28 cellular contexts compared by ENCODE assay signal in genomic region chr5:137269886-137270285, GRCh38.
"Had no signal": no experiment of that assay in that cellular context is flagged by ENCODE, and none has a peak within 500 bp of the region (broad histone marks: within the 10 kb centered on the region; RNA-seq: fewer than 3 reads in every experiment).

No MANE protein-coding gene starts in this region.

- DNase-seq: stimulated activated CD4-positive, alpha-beta T cell treated with anti-CD3 and anti-CD28 coated beads, Interleukin-2, amount 100 ng/mL, for 48 hours; stimulated activated CD4-positive, alpha-beta T cell treated with anti-CD3 and anti-CD28 coated beads, Interleukin-4, amount 100 ng/mL, for 1 hour; stimulated activated CD4-positive, alpha-beta T cell treated with anti-CD3 and anti-CD28 coated beads, Interleukin-4, amount 100 ng/mL, for 24 hours; stimulated activated CD4-positive, alpha-beta T cell treated with anti-CD3 and anti-CD28 coated beads, Interleukin-4, amount 100 ng/mL, for 4 hours; stimulated activated CD8-positive, alpha-beta memory T cell treated with anti-CD3 and anti-CD28 coated beads, Interleukin-4, amount 100 ng/mL, for 48 hours; stimulated activated naive B cell treated with anti-CD40 and anti-IgM and Interleukin-4, amounts not matched to agents 10 μg/mL and 1 μg/mL and 100 μg/mL, for 72 hours; stimulated activated naive CD4-positive, alpha-beta T cell; stimulated activated naive CD4-positive, alpha-beta T cell treated with Interleukin-2 at 50 U/mL for 16 hours; stimulated activated naive CD8-positive, alpha-beta T cell treated with anti-CD3 and anti-CD28 coated beads, Interleukin-15, amount 100 ng/mL, for 72 hours; stimulated activated naive CD8-positive, alpha-beta T cell treated with anti-CD3 and anti-CD28 coated beads, Interleukin-15, Interleukin-2, amounts not matched to agents 100 U/mL and 50 U/mL, for 24 hours; stomach; substantia nigra; testis; thyroid gland; tibial artery; transverse colon; trophoblast cell; upper lobe of left lung; upper lobe of right lung; uterus had no signal

- H3K27ac ChIP-seq: stomach, suprapubic skin, testis, thoracic aorta, thyroid gland, tibial artery, transverse colon, upper lobe of left lung, upper lobe of right lung, uterus, vagina had no signal

- H3K4me3 Mint-ChIP-seq: stimulated activated effector memory CD8-positive, alpha-beta T cell treated with anti-CD3 and anti-CD28 coated beads, Interleukin-12 subunit alpha, Interleukin-12 subunit beta, amount 100 ng/mL, for 72 hours; stimulated activated memory B cell treated with anti-CD40 and anti-IgM and Interleukin-4, amounts not matched to agents 10 μg/mL and 1 μg/mL and 100 μg/mL, for 72 hours; stimulated activated naive B cell treated with anti-CD40 and anti-IgM and Interleukin-4, amounts not matched to agents 10 μg/mL and 1 μg/mL and 100 μg/mL, for 72 hours; stimulated activated naive CD8-positive, alpha-beta T cell treated with anti-CD3 and anti-CD28 coated beads, Interleukin-15, amount 100 ng/mL, for 72 hours; stimulated activated naive CD8-positive, alpha-beta T cell treated with anti-CD3 and anti-CD28 coated beads, Interleukin-15, Interleukin-2, amounts not matched to agents 100 ng/mL and 50 ng/mL, for 24 hours; type B pancreatic cell had no signal

- H3K4me3 ChIP-seq: stomach, suprapubic skin, testis, thoracic aorta, thyroid gland, tibial artery, tibial nerve, transverse colon, upper lobe of left lung, upper lobe of right lung, uterus, vagina had no signal

- H3K4me1 Mint-ChIP-seq: stimulated activated effector memory CD8-positive, alpha-beta T cell treated with anti-CD3 and anti-CD28 coated beads, Interleukin-12 subunit alpha, Interleukin-12 subunit beta, amount 100 ng/mL, for 72 hours; stimulated activated memory B cell treated with anti-CD40 and anti-IgM and Interleukin-4, amounts not matched to agents 10 μg/mL and 1 μg/mL and 100 μg/mL, for 72 hours; stimulated activated naive B cell treated with anti-CD40 and anti-IgM and Interleukin-4, amounts not matched to agents 10 μg/mL and 1 μg/mL and 100 μg/mL, for 72 hours; stimulated activated naive CD8-positive, alpha-beta T cell treated with anti-CD3 and anti-CD28 coated beads, Interleukin-15, amount 100 ng/mL, for 72 hours had no signal

- H3K9me3 ChIP-seq: stomach, suprapubic skin, testis, thoracic aorta, thyroid gland, tibial artery, tibial nerve, transverse colon, upper lobe of left lung, upper lobe of right lung, uterus, vagina had no signal

- ATAC-seq: stimulated activated effector memory CD8-positive, alpha-beta T cell treated with anti-CD3 and anti-CD28 coated beads, Interleukin-12 subunit alpha, Interleukin-12 subunit beta, amount 100 ng/mL, for 72 hours; stimulated activated memory B cell treated with anti-CD40 and anti-IgM and Interleukin-4, amounts not matched to agents 10 μg/mL and 1 μg/mL and 100 μg/mL, for 72 hours; stimulated activated naive B cell treated with anti-CD40 and anti-IgM and Interleukin-4, amounts not matched to agents 10 μg/mL and 1 μg/mL and 100 μg/mL, for 72 hours; stimulated activated naive CD8-positive, alpha-beta T cell treated with anti-CD3 and anti-CD28 coated beads, Interleukin-15, amount 100 ng/mL, for 72 hours; stimulated activated naive CD8-positive, alpha-beta T cell treated with anti-CD3 and anti-CD28 coated beads, Interleukin-15, Interleukin-2, amounts not matched to agents 100 U/mL and 50 U/mL, for 24 hours; upper lobe of right lung had no signal

- H3K27ac Mint-ChIP-seq: stimulated activated effector memory CD8-positive, alpha-beta T cell treated with anti-CD3 and anti-CD28 coated beads, Interleukin-12 subunit alpha, Interleukin-12 subunit beta, amount 100 ng/mL, for 72 hours; stimulated activated memory B cell treated with anti-CD40 and anti-IgM and Interleukin-4, amounts not matched to agents 10 μg/mL and 1 μg/mL and 100 μg/mL, for 72 hours; stimulated activated naive B cell treated with anti-CD40 and anti-IgM and Interleukin-4, amounts not matched to agents 10 μg/mL and 1 μg/mL and 100 μg/mL, for 72 hours; stimulated activated naive CD8-positive, alpha-beta T cell treated with anti-CD3 and anti-CD28 coated beads, Interleukin-15, amount 100 ng/mL, for 72 hours; stimulated activated naive CD8-positive, alpha-beta T cell treated with anti-CD3 and anti-CD28 coated beads, Interleukin-15, Interleukin-2, amounts not matched to agents 100 ng/mL and 50 ng/mL, for 24 hours; type B pancreatic cell had no signal

- H3K27me3 Mint-ChIP-seq: stimulated activated memory B cell treated with anti-CD40 and anti-IgM and Interleukin-4, amounts not matched to agents 10 μg/mL and 1 μg/mL and 100 μg/mL, for 72 hours had no signal

- H3K4me1 ChIP-seq: stomach, testis, transverse colon, upper lobe of left lung, upper lobe of right lung, uterus had no signal

- H3K27me3 ChIP-seq: stomach, testis, thyroid gland, tibial artery, tibial nerve, transverse colon, upper lobe of left lung, upper lobe of right lung, uterus, vagina had no signal

- H3K36me3 Mint-ChIP-seq: stimulated activated effector memory CD8-positive, alpha-beta T cell treated with anti-CD3 and anti-CD28 coated beads, Interleukin-12 subunit alpha, Interleukin-12 subunit beta, amount 100 ng/mL, for 72 hours; stimulated activated memory B cell treated with anti-CD40 and anti-IgM and Interleukin-4, amounts not matched to agents 10 μg/mL and 1 μg/mL and 100 μg/mL, for 72 hours; stimulated activated naive B cell treated with anti-CD40 and anti-IgM and Interleukin-4, amounts not matched to agents 10 μg/mL and 1 μg/mL and 100 μg/mL, for 72 hours; type B pancreatic cell had no signal

- H3K9me3 Mint-ChIP-seq: stimulated activated effector memory CD8-positive, alpha-beta T cell treated with anti-CD3 and anti-CD28 coated beads, Interleukin-12 subunit alpha, Interleukin-12 subunit beta, amount 100 ng/mL, for 72 hours; stimulated activated memory B cell treated with anti-CD40 and anti-IgM and Interleukin-4, amounts not matched to agents 10 μg/mL and 1 μg/mL and 100 μg/mL, for 72 hours; stimulated activated naive B cell treated with anti-CD40 and anti-IgM and Interleukin-4, amounts not matched to agents 10 μg/mL and 1 μg/mL and 100 μg/mL, for 72 hours; stimulated activated naive CD8-positive, alpha-beta T cell treated with anti-CD3 and anti-CD28 coated beads, Interleukin-15, Interleukin-2, amounts not matched to agents 100 ng/mL and 50 ng/mL, for 24 hours; type B pancreatic cell had no signal

- H3K36me3 ChIP-seq: stomach, suprapubic skin, thoracic aorta, thyroid gland, tibial artery, tibial nerve, transverse colon, upper lobe of left lung, upper lobe of right lung, uterus, vagina had no signal
